Comparison of ENCODE assay signal across 24 cellular contexts in genomic region chr16:54436342-54436741, GRCh38.
"Had no signal": no experiment of that assay in that cellular context is flagged by ENCODE, and none has a peak within 500 bp of the region (broad histone marks: within the 10 kb centered on the region; RNA-seq: fewer than 3 reads in every experiment).

No MANE protein-coding gene starts in this region.

- H3K9me3 ChIP-seq: ovary, prostate gland, right lobe of liver, thoracic aorta, tibial artery, transverse colon, vagina had no signal

- H3K4me3 ChIP-seq: neural progenitor cell, ovary, prostate gland, right lobe of liver, sigmoid colon, stomach, thoracic aorta, tibial artery, transverse colon, vagina had no signal

- H3K9ac ChIP-seq: neural progenitor cell, parathyroid adenoma had no signal

- H3K4me2 ChIP-seq: neural progenitor cell had no signal

- ATAC-seq: naive thymus-derived CD4-positive, alpha-beta T cell; natural killer cell; right cardiac atrium; right lobe of liver; stimulated activated effector memory CD8-positive, alpha-beta T cell treated with anti-CD3 and anti-CD28 coated beads, Interleukin-12 subunit alpha, Interleukin-12 subunit beta, amount 100 ng/mL, for 72 hours; stimulated activated naive B cell treated with anti-CD40 and anti-IgM and Interleukin-4, amounts not matched to agents 10 μg/mL and 1 μg/mL and 100 μg/mL, for 72 hours had no signal

- H3K27ac ChIP-seq: neural progenitor cell, ovary, parathyroid adenoma, prostate gland, right lobe of liver, sigmoid colon, stomach, thoracic aorta, tibial artery, transverse colon, vagina had no signal

- H3K4me1 ChIP-seq: prostate gland, right lobe of liver, sigmoid colon, tibial artery, transverse colon had no signal

- H3K27me3 ChIP-seq: ovary, right lobe of liver, vagina had no signal

- H3K36me3 ChIP-seq: neural progenitor cell, ovary, prostate gland, right lobe of liver, sigmoid colon, stomach, thoracic aorta, tibial artery, transverse colon, vagina had no signal

- DNase-seq: naive thymus-derived CD4-positive, alpha-beta T cell; natural killer cell; occipital lobe; ovary; posterior cingulate gyrus; right cardiac atrium; right lobe of liver; sigmoid colon; small intestine; stimulated activated CD4-positive, alpha-beta T cell treated with anti-CD3 and anti-CD28 coated beads, Interleukin-15, amount 100 ng/mL, for 24 hours; stimulated activated CD4-positive, alpha-beta T cell treated with anti-CD3 and anti-CD28 coated beads, Interleukin-2, amount 100 ng/mL, for 24 hours; stimulated activated CD4-positive, alpha-beta T cell treated with anti-CD3 and anti-CD28 coated beads, Interleukin-2, amount 100 ng/mL, for 48 hours; stimulated activated CD4-positive, alpha-beta T cell treated with anti-CD3 and anti-CD28 coated beads, Interleukin-4, amount 100 ng/mL, for 24 hours; stimulated activated naive B cell treated with anti-CD40 and anti-IgM and Interleukin-4, amounts not matched to agents 10 μg/mL and 1 μg/mL and 100 μg/mL, for 72 hours; stimulated activated naive CD4-positive, alpha-beta T cell treated with Interleukin-2 at 50 U/mL for 16 hours; stomach; tibial artery; transverse colon had no signal
